1 cellular context compared by ENCODE assay signal in genomic region chr19:2276429-2276989, GRCh38.
TF ChIP-seq lines count a peak whose summit lies in the region.

No MANE protein-coding gene starts in this region.

TF ChIP-seq in HCT116, 20 proteins besides CTCF, POLR2A, EP300 and RAD21:
- no peak for TF ChIP-seq YY1 (IDR thresholded peaks at IDR 0.05; ENCODE audit: extremely low read depth, insufficient replicate concordance, low read depth, low read length)
- TF ChIP-seq MAX (IDR thresholded peaks at IDR 0.05): no peak
- no peak for TF ChIP-seq EZH2phosphoT487 (IDR thresholded peaks at IDR 0.05; ENCODE audit: borderline replicate concordance)
- no peak for TF ChIP-seq SIN3A (IDR thresholded peaks at IDR 0.05; ENCODE audit: low read depth)
- no peak for TF ChIP-seq CBX3 (IDR thresholded peaks at IDR 0.05; ENCODE audit: low read depth)
- TF ChIP-seq ZBTB33 (IDR thresholded peaks at IDR 0.05; ENCODE audit: extremely low read depth, insufficient replicate concordance, low read length): no peak
- TF ChIP-seq SP1 (IDR thresholded peaks at IDR 0.05; ENCODE audit: low read depth): no peak
- TF ChIP-seq EZH2 (IDR thresholded peaks at IDR 0.05): no peak
- no peak for TF ChIP-seq EGR1 (IDR thresholded peaks at IDR 0.05; ENCODE audit: low read depth)
